Comparison of ENCODE assay signal across 2 cellular contexts in the genomic region with DNA sequence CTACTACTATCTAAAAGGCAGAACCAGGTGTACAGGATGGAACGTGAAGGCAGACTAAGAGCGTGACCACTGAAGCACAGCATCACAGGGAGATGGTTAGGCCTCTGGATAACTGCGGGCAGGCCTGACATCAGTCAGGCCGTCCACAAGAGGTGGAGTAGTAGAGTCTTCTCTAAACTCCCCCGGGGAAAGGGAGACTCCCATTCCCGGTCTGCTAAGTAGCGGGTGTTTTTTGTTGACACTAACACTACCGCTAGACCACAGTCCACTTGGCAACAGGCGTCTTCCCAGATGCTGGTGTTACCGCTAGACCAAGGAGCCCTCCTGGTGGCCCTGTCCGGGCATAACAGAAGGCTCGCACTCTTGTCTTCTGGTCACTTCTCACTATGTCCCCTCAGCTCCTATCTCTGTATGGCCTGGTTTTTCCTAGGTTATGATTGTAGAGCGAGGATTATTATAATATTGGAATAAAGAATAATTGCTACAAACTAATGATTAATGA. TPM values are rescaled to one million over a fixed set of nuclear protein-coding genes. Genes with fewer than 3 reads are reported as not detected.
"Had no signal": no experiment of that assay in that cellular context is flagged by ENCODE, and none has a peak within 500 bp of the region (broad histone marks: within the 10 kb centered on the region; RNA-seq: fewer than 3 reads in every experiment).

No MANE protein-coding gene starts in this region.

RNA-seq across cellular contexts. Expression of gene PTTG2, which starts 15.2 kb away (rescaled TPM):
- total RNA-seq: astrocyte, RPMI7951 had no signal
